In the genomic region with DNA sequence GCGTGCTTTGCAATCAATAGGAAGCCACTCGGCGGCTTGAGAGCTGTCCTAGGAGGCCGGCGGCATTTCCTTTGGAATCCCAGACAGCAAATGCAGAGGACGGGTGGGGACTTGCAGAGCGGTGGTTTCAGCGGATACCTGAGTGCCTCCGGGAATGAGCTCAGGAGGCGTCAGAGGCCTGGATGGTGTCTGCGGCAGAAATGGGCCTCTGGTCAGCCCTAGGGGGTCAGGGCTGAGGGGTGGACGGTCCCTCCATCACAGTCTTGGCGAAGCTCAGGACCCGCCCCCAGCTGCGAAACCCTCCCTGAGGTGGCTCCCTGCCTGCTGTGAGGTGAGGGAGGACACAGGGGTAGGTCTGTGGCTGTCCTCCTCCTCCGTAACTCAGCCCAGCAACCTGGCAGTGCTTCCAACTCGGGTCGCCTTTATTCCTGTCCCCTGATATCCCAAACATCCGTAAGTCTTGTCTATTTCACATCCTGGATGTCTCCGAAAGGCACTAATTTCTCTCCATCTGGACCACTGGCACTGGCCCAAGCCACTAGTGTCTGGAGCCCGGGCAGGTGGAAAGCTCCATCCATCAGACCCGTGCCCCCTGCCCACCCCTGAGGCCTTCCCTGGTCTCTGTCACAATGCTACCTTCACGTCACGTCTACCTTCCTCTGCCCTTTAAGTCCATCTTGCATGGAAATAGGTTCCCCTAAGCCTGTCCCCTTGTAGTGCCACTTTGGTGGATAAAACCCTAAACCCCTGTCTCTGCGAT, we compare ENCODE assay signal across 22 cellular contexts.
"Had no signal": no experiment of that assay in that cellular context is flagged by ENCODE, and none has a peak within 500 bp of the region (broad histone marks: within the 10 kb centered on the region; RNA-seq: fewer than 3 reads in every experiment).

No MANE protein-coding gene starts in this region.

- H3K27ac Mint-ChIP-seq: activated CD8-positive, alpha-beta T cell treated with anti-CD3 and anti-CD28 coated beads, Interleukin-2, amount 10 ng/mL, durations not matched to agents 7 days and 5 days; activated naive CD4-positive, alpha-beta T cell treated with anti-CD3 and anti-CD28 coated beads, Interleukin-2, amount 50 U/mL, for 72 hours; activated T-cell treated with anti-CD3 and anti-CD28 coated beads, Interleukin-2, amount 50 U/mL, for 24 hours; activated T-helper 17 cell treated with anti-CD3 and anti-CD28 coated beads, Interleukin-2, amount 50 U/mL, for 72 hours; effector memory CD8-positive, alpha-beta T cell; memory B cell; T-cell; T-helper 2 cell treated with Interferon-gamma antibody and Interleukin-4, amounts not matched to agents 5 μg/mL and 100 μg/mL, for 36 hours had no signal

- H3K27ac ChIP-seq: brain microvascular endothelial cell, dorsolateral prefrontal cortex, left ventricle myocardium inferior, prostate gland, right atrium auricular region, upper lobe of left lung, WERI-Rb-1 had no signal

- H3K9me3 ChIP-seq: prostate gland, right atrium auricular region, upper lobe of left lung had no signal

- H3K4me1 Mint-ChIP-seq: activated T-helper 17 cell treated with anti-CD3 and anti-CD28 coated beads, Interleukin-2, amount 50 U/mL, for 72 hours; memory B cell; T-cell had no signal

- H3K36me3 Mint-ChIP-seq: activated naive CD4-positive, alpha-beta T cell treated with anti-CD3 and anti-CD28 coated beads, Interleukin-2, amount 50 U/mL, for 72 hours; memory B cell; T-cell had no signal

- H3K36me3 ChIP-seq: brain microvascular endothelial cell, left ventricle myocardium inferior, prostate gland, right atrium auricular region, upper lobe of left lung, WERI-Rb-1 had no signal

- H3K27me3 ChIP-seq: brain microvascular endothelial cell, right atrium auricular region, upper lobe of left lung had no signal

- DNase-seq: activated CD4-positive, alpha-beta T cell treated with anti-CD3 and anti-CD28 coated beads, Interleukin-2, amount 50 U/mL, for 1 hour; activated CD4-positive, CD25-positive, alpha-beta regulatory T cell treated with anti-CD3 and anti-CD28 coated beads, Interleukin-2, amount 50 U/mL, for 72 hours; activated CD8-positive, alpha-beta T cell treated with anti-CD3 and anti-CD28 coated beads, Interleukin-2, amount 10 ng/mL, durations not matched to agents 7 days and 5 days; activated T-cell treated with anti-CD3 and anti-CD28 coated beads, Interleukin-2, amount 50 U/mL, for 24 hours; aorta; brain microvascular endothelial cell; central memory CD4-positive, alpha-beta T cell; effector memory CD8-positive, alpha-beta T cell; foreskin melanocyte; left ventricle myocardium inferior; stimulated activated CD4-positive, alpha-beta T cell treated with anti-CD3 and anti-CD28 coated beads, Interleukin-4, amount 100 ng/mL, for 24 hours; stimulated activated naive CD4-positive, alpha-beta T cell treated with Interleukin-2 at 50 U/mL for 16 hours; T-cell; upper lobe of left lung; WERI-Rb-1 had no signal

- H3K9me3 Mint-ChIP-seq: activated T-cell treated with anti-CD3 and anti-CD28 coated beads, Interleukin-2, amount 50 U/mL, for 24 hours; activated T-helper 17 cell treated with anti-CD3 and anti-CD28 coated beads, Interleukin-2, amount 50 U/mL, for 72 hours; effector memory CD8-positive, alpha-beta T cell; T-helper 2 cell treated with Interferon-gamma antibody and Interleukin-4, amounts not matched to agents 5 μg/mL and 100 μg/mL, for 36 hours had no signal

- H3K4me3 Mint-ChIP-seq: activated CD8-positive, alpha-beta T cell treated with anti-CD3 and anti-CD28 coated beads, Interleukin-2, amount 10 ng/mL, durations not matched to agents 7 days and 5 days; activated T-cell treated with anti-CD3 and anti-CD28 coated beads, Interleukin-2, amount 50 U/mL, for 24 hours; activated T-helper 17 cell treated with anti-CD3 and anti-CD28 coated beads, Interleukin-2, amount 50 U/mL, for 72 hours; effector memory CD8-positive, alpha-beta T cell; memory B cell; T-cell; T-helper 2 cell treated with Interferon-gamma antibody and Interleukin-4, amounts not matched to agents 5 μg/mL and 100 μg/mL, for 36 hours had no signal

- H3K4me1 ChIP-seq: left ventricle myocardium inferior, prostate gland, right atrium auricular region, upper lobe of left lung had no signal

- H3K4me3 ChIP-seq: dorsolateral prefrontal cortex, left ventricle myocardium inferior, prostate gland, right atrium auricular region, upper lobe of left lung had no signal
